Comparison of ENCODE assay signal across 8 cellular contexts in the genomic region with DNA sequence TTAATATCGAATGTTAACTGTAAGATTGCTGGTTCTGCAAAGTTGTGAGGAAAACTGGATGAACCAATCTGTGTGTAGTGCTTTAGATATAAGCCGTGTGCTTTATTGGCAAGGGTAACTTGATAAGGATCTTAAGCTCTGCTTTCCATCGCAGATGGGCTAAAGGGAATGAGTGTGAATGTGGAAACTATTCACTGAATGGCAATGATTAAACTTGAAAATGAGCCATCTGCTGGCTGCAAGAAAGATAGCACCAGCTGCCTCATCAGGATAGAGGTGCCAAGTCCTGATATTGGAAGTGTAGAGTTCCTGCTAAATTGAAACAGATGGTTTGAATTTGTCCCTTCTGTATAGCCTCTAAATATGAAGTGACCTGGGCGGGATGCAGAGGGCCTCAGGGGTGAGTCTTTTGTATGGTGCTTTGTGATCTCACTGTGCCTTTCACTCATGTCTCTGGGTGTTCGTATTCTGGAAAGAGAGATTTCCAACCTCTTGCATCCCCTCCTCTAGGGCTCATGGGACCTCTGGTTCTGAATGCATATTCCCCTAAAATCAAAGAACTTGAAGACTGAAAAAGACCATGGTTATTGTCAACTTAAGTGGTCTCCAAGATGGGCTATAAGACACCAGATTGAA. TPM values are rescaled to one million over a fixed set of nuclear protein-coding genes. Genes with fewer than 3 reads are reported as not detected.
DNase-seq lines count a peak whose midpoint lies in the region; ATAC-seq and TF ChIP-seq lines count a peak whose summit lies in the region.

No MANE protein-coding gene starts in this region.

- no peak for DNase-seq in CD4-positive, CD25-positive, alpha-beta regulatory T cell
- DNase-seq in HCEC 1CT (peak; percentile 39), RWPE1 (ENCODE audit: low spot score) (peak; percentile 46), globus pallidus (ENCODE audit: low spot score) (peak; percentile 15), thyroid gland (no peak), epidermal melanocyte (ENCODE audit: insufficient read length, low spot score) (no peak)
- DNase-seq in activated CD4-positive, alpha-beta T cell treated with anti-CD3 and anti-CD28 coated beads, Interleukin-2, amount 10 ng/mL, durations not matched to agents 24 days and 14 days = no peak

- H3K27ac Mint-ChIP-seq in CD4-positive, CD25-positive, alpha-beta regulatory T cell = peak overlapping the region in 1 of 3 donors; percentile 14
- H3K27ac Mint-ChIP-seq in activated CD4-positive, alpha-beta T cell treated with anti-CD3 and anti-CD28 coated beads, Interleukin-2, amount 10 ng/mL, durations not matched to agents 24 days and 14 days = no peak overlapping the region

- TF ChIP-seq CTCF in RWPE1 (conservative IDR thresholded peaks at IDR 0.05; ENCODE audit: low read depth) (peak; percentile 57), thyroid gland (IDR thresholded peaks at IDR 0.05) (peak in 5 of 6 experiments; percentile 9 to 59 (median 46))

- H3K4me1 Mint-ChIP-seq in CD4-positive, CD25-positive, alpha-beta regulatory T cell = peaks cover 7 to 77% (median 30%) of the 10 kb centered on the region in 4 donors
- H3K4me1 Mint-ChIP-seq in activated CD4-positive, alpha-beta T cell treated with anti-CD3 and anti-CD28 coated beads, Interleukin-2, amount 10 ng/mL, durations not matched to agents 24 days and 14 days = no peaks in the 10 kb centered on the region

- no peaks in the 10 kb centered on the region for H3K9me3 Mint-ChIP-seq in CD4-positive, CD25-positive, alpha-beta regulatory T cell
- H3K9me3 Mint-ChIP-seq in activated CD4-positive, alpha-beta T cell treated with anti-CD3 and anti-CD28 coated beads, Interleukin-2, amount 10 ng/mL, durations not matched to agents 24 days and 14 days = no peaks in the 10 kb centered on the region

- CTCF ChIA-PET in RWPE1 (lab: Yijun Ruan, JAX) = interaction anchor here (0.5 to 1.6 kb wide), 11 partner anchors 10 to 995 kb away, joined by 3 to 7 read pairs (median 4); partner anchors contain the start of genes FCRL3 and SPTA1

- peaks cover 25% of the 10 kb centered on the region for H3K4me1 ChIP-seq in CD4-positive, CD25-positive, alpha-beta regulatory T cell (ENCODE audit: control insufficient read depth, insufficient read depth, low read length, poor library complexity, severe bottlenecking)
- no peaks in the 10 kb centered on the region for H3K4me1 ChIP-seq in thyroid gland

- H3K4me3 Mint-ChIP-seq in CD4-positive, CD25-positive, alpha-beta regulatory T cell = peak overlapping the region in 3 of 4 donors; percentile 16 to 58 (median 31)
- no peak overlapping the region for H3K4me3 Mint-ChIP-seq in activated CD4-positive, alpha-beta T cell treated with anti-CD3 and anti-CD28 coated beads, Interleukin-2, amount 10 ng/mL, durations not matched to agents 24 days and 14 days

- WGBS in thyroid gland, 2 donors = 40 to 44% methylated on average over 5 of the region's 5 CpGs

- POLR2A ChIA-PET in RWPE1 (lab: Yijun Ruan, JAX; ENCODE audit: low non-redundant PET) = no interaction called here

- H3K27me3 ChIP-seq in CD4-positive, CD25-positive, alpha-beta regulatory T cell (ENCODE audit: control insufficient read depth, insufficient read depth, low read length) = no peaks in the 10 kb centered on the region
- H3K27me3 ChIP-seq in thyroid gland = no peaks in the 10 kb centered on the region

- no peak overlapping the region for H3K4me3 ChIP-seq in CD4-positive, CD25-positive, alpha-beta regulatory T cell (ENCODE audit: low read depth, low read length)
- no peak overlapping the region for H3K4me3 ChIP-seq in thyroid gland (replicated peaks in 1 of 3)

- H3K9me3 ChIP-seq in CD4-positive, CD25-positive, alpha-beta regulatory T cell (ENCODE audit: control insufficient read depth in 2 of 2, low read length in 2 of 2) = no peaks in the 10 kb centered on the region
- H3K9me3 ChIP-seq in thyroid gland = no peaks in the 10 kb centered on the region

- TF ChIP-seq POLR2A in thyroid gland (IDR thresholded peaks at IDR 0.05) = no peak

- intact Hi-C loops in thyroid gland (cut with DNase I) = loop anchor here (10.0 kb wide), 1 partner anchor 107 kb away; no protein-coding TSS in a partner anchor
- intact Hi-C loops in activated CD4-positive, alpha-beta T cell treated with anti-CD3 and anti-CD28 coated beads, Interleukin-2, amount 10 ng/mL, durations not matched to agents 24 days and 14 days (cut with micrococcal nuclease) = no loop called here

- no peak for ATAC-seq in CD4-positive, CD25-positive, alpha-beta regulatory T cell (ENCODE audit: low read depth in 2 of 2)
- ATAC-seq in HG03565 (IDR thresholded peaks at IDR 0.05; ENCODE audit: unreplicated experiment) = no peak

- no peak overlapping the region for H3K27ac ChIP-seq in CD4-positive, CD25-positive, alpha-beta regulatory T cell (ENCODE audit: insufficient read depth, low read length, poor library complexity, severe bottlenecking)
- H3K27ac ChIP-seq in RWPE1 (no peak overlapping the region), thyroid gland (no peak overlapping the region)

- H3K27me3 Mint-ChIP-seq in CD4-positive, CD25-positive, alpha-beta regulatory T cell = no peaks in the 10 kb centered on the region
- H3K27me3 Mint-ChIP-seq in activated CD4-positive, alpha-beta T cell treated with anti-CD3 and anti-CD28 coated beads, Interleukin-2, amount 10 ng/mL, durations not matched to agents 24 days and 14 days = no peaks in the 10 kb centered on the region

- H3K36me3 Mint-ChIP-seq in CD4-positive, CD25-positive, alpha-beta regulatory T cell = peaks cover 27% of the 10 kb centered on the region
- no peaks in the 10 kb centered on the region for H3K36me3 Mint-ChIP-seq in activated CD4-positive, alpha-beta T cell treated with anti-CD3 and anti-CD28 coated beads, Interleukin-2, amount 10 ng/mL, durations not matched to agents 24 days and 14 days (ENCODE audit: low read depth)

- H3K36me3 ChIP-seq in CD4-positive, CD25-positive, alpha-beta regulatory T cell (ENCODE audit: control insufficient read depth, insufficient read depth, low read length) = peaks cover 19% of the 10 kb centered on the region
- no peaks in the 10 kb centered on the region for H3K36me3 ChIP-seq in thyroid gland

RNA-seq across cellular contexts. Expression of gene FCRL3, which starts 9.2 kb away (rescaled TPM):
- 24.8 TPM for total RNA-seq in CD4-positive, CD25-positive, alpha-beta regulatory T cell
- polyA plus RNA-seq in CD4-positive, CD25-positive, alpha-beta regulatory T cell = 10 to 100 TPM; 41.1 to 69.9 (median 61.8) TPM
- under 1 TPM in 2 of 4 donors, not detected in 2; 0.13 to 0.20 TPM for total RNA-seq in thyroid gland
- total RNA-seq in activated CD4-positive, alpha-beta T cell treated with anti-CD3 and anti-CD28 coated beads, Interleukin-2, amount 10 ng/mL, durations not matched to agents 24 days and 14 days = 0.05 and 0.09 TPM in 2 replicates

Comparison
In these comparisons a context has a peak if more than half of its experiments do, and no peak if none do; other contexts are left out.
1. DNase-seq: peak in HCEC 1CT (single experiment), RWPE1 (single experiment) and globus pallidus (single experiment); none in CD4-positive, CD25-positive, alpha-beta regulatory T cell (0 of 3), thyroid gland (0 of 2), activated CD4-positive, alpha-beta T cell treated with anti-CD3 and anti-CD28 coated beads, Interleukin-2, amount 10 ng/mL, durations not matched to agents 24 days and 14 days (single experiment) and epidermal melanocyte (single experiment).
2. RNA of gene FCRL3, which starts 9.2 kb away (total RNA-seq): 24.8 TPM in CD4-positive, CD25-positive, alpha-beta regulatory T cell (single experiment); 0.13 to 0.20 TPM in thyroid gland and 0.05 to 0.09 TPM in activated CD4-positive, alpha-beta T cell treated with anti-CD3 and anti-CD28 coated beads, Interleukin-2, amount 10 ng/mL, durations not matched to agents 24 days and 14 days; every median in the first group is over 10 times any median in the second.